2 cellular contexts compared by ENCODE assay signal in genomic region chr2:35871672-35872071, GRCh38.
TF ChIP-seq lines count a peak whose summit lies in the region.

No MANE protein-coding gene starts in this region.

TF ChIP-seq in A549, 52 proteins besides CTCF, POLR2A, EP300 and RAD21:
- TF ChIP-seq FOSL2 (IDR thresholded peaks at IDR 0.05) (no peak), FOSL2 (CRISPR knock-in tag; IDR thresholded peaks at IDR 0.05) (no peak), CHD4 (IDR thresholded peaks at IDR 0.05; ENCODE audit: borderline replicate concordance) (no peak), CBX8 (IDR thresholded peaks at IDR 0.05) (no peak), FOSB (CRISPR knock-in tag; IDR thresholded peaks at IDR 0.05) (no peak), SREBF2 (IDR thresholded peaks at IDR 0.05) (no peak), MAFK (IDR thresholded peaks at IDR 0.05; ENCODE audit: partially characterized antibody) (no peak), HOXB5 (CRISPR knock-in tag; IDR thresholded peaks at IDR 0.05) (no peak), JUN (IDR thresholded peaks at IDR 0.05) (no peak), CHD2 (IDR thresholded peaks at IDR 0.05; ENCODE audit: low read length, partially characterized antibody) (no peak), GATA3 (IDR thresholded peaks at IDR 0.05; ENCODE audit: borderline replicate concordance) (no peak), EHF (CRISPR knock-in tag; IDR thresholded peaks at IDR 0.05) (no peak), BHLHE40 (IDR thresholded peaks at IDR 0.05; ENCODE audit: low read depth, low read length) (no peak), RFX5 (IDR thresholded peaks at IDR 0.05) (no peak), SMC3 (IDR thresholded peaks at IDR 0.05) (no peak), ELK1 (IDR thresholded peaks at IDR 0.05; ENCODE audit: low read depth, low read length) (no peak), NFE2L2 (conservative IDR thresholded peaks at IDR 0.05; ENCODE audit: low read length) (no peak), CBX2 (IDR thresholded peaks at IDR 0.05; ENCODE audit: borderline replicate concordance, low read depth) (no peak)
- TF ChIP-seq, protein P1, sequence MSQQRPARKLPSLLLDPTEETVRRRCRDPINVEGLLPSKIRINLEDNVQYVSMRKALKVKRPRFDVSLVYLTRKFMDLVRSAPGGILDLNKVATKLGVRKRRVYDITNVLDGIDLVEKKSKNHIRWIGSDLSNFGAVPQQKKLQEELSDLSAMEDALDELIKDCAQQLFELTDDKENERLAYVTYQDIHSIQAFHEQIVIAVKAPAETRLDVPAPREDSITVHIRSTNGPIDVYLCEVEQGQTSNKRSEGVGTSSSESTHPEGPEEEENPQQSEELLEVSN (IDR thresholded peaks at IDR 0.05; ENCODE audit: borderline replicate concordance, low read depth) = no peak
- TF ChIP-seq, protein P2, sequence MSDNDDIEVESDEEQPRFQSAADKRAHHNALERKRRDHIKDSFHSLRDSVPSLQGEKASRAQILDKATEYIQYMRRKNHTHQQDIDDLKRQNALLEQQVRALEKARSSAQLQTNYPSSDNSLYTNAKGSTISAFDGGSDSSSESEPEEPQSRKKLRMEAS (IDR thresholded peaks at IDR 0.05) = no peak
- TF ChIP-seq, protein P3, sequence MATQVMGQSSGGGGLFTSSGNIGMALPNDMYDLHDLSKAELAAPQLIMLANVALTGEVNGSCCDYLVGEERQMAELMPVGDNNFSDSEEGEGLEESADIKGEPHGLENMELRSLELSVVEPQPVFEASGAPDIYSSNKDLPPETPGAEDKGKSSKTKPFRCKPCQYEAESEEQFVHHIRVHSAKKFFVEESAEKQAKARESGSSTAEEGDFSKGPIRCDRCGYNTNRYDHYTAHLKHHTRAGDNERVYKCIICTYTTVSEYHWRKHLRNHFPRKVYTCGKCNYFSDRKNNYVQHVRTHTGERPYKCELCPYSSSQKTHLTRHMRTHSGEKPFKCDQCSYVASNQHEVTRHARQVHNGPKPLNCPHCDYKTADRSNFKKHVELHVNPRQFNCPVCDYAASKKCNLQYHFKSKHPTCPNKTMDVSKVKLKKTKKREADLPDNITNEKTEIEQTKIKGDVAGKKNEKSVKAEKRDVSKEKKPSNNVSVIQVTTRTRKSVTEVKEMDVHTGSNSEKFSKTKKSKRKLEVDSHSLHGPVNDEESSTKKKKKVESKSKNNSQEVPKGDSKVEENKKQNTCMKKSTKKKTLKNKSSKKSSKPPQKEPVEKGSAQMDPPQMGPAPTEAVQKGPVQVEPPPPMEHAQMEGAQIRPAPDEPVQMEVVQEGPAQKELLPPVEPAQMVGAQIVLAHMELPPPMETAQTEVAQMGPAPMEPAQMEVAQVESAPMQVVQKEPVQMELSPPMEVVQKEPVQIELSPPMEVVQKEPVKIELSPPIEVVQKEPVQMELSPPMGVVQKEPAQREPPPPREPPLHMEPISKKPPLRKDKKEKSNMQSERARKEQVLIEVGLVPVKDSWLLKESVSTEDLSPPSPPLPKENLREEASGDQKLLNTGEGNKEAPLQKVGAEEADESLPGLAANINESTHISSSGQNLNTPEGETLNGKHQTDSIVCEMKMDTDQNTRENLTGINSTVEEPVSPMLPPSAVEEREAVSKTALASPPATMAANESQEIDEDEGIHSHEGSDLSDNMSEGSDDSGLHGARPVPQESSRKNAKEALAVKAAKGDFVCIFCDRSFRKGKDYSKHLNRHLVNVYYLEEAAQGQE (IDR thresholded peaks at IDR 0.05) = no peak

TF ChIP-seq in endothelial cell of umbilical vein, 7 proteins besides CTCF, POLR2A, EP300 and RAD21:
- TF ChIP-seq JUN (IDR thresholded peaks at IDR 0.05; ENCODE audit: borderline replicate concordance, insufficient read depth, insufficient read length, low read depth) (no peak), GATA2 (IDR thresholded peaks at IDR 0.05; ENCODE audit: insufficient read depth, insufficient read length, low read depth, low read length) (no peak), FOS (IDR thresholded peaks at IDR 0.05; ENCODE audit: borderline replicate concordance, insufficient read depth, low read length) (no peak), EZH2 (IDR thresholded peaks at IDR 0.05; ENCODE audit: borderline replicate concordance, low read depth, low read length, severe bottlenecking) (no peak), MYC (IDR thresholded peaks at IDR 0.05; ENCODE audit: low read depth, low read length) (no peak), POLR2AphosphoS5 (IDR thresholded peaks at IDR 0.05; ENCODE audit: insufficient read depth, low read depth, low read length) (no peak)
- TF ChIP-seq, protein P2 (IDR thresholded peaks at IDR 0.05; ENCODE audit: insufficient read depth, insufficient read length) = no peak
